ENCODE assay signal across 27 cellular contexts in the genomic region with DNA sequence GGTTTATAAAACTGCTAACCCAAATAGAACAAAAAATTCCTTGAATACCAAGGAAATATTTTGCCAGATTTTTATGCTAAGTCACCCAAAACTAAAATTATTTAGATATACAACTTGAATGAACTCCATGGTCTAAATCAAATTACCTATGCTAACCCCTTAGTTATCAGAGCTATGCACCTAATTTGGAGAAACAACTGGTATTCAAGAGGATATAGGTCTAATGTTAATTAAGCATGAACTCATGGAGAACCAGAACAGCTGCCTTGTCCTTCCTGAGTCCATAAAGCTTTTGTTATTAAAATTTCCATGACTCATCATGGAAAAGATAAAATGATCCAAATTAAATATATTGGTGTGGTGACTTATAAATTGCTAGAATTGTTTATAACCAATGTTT.
"Had no signal": no experiment of that assay in that cellular context is flagged by ENCODE, and none has a peak within 500 bp of the region (broad histone marks: within the 10 kb centered on the region; RNA-seq: fewer than 3 reads in every experiment).

No MANE protein-coding gene starts in this region.

- H3K4me1 Mint-ChIP-seq: activated CD4-positive, alpha-beta T cell treated with anti-CD3 and anti-CD28 coated beads, Interleukin-2, amount 10 ng/mL, durations not matched to agents 7 days and 5 days; activated CD8-positive, alpha-beta memory T cell treated with anti-CD3 and anti-CD28 coated beads, Interleukin-2, amount 10 ng/mL, durations not matched to agents 7 days and 5 days; activated naive CD8-positive, alpha-beta T cell treated with anti-CD3 and anti-CD28 coated beads, Interleukin-2, amount 50 U/mL, for 24 hours; naive thymus-derived CD8-positive, alpha-beta T cell had no signal

- H3K9me3 Mint-ChIP-seq: activated CD4-positive, alpha-beta T cell treated with anti-CD3 and anti-CD28 coated beads, Interleukin-2, amount 10 ng/mL, durations not matched to agents 7 days and 5 days; activated CD8-positive, alpha-beta T cell treated with anti-CD3 and anti-CD28 coated beads for 36 hours; activated naive CD8-positive, alpha-beta T cell treated with anti-CD3 and anti-CD28 coated beads, Interleukin-2, amount 50 U/mL, for 24 hours; activated T-helper 1 cell treated with anti-CD3 and anti-CD28 coated beads, Interleukin-12 subunit alpha, Interleukin-12 subunit beta, Interleukin-2, Interleukin-4 antibody, amounts not matched to agents 30 ng/mL and 10 ng/mL and 1 ng/mL, durations not matched to agents 14 hours and 24 hours and 36 hours; effector memory CD8-positive, alpha-beta T cell; naive thymus-derived CD8-positive, alpha-beta T cell; neural progenitor cell had no signal

- H3K4me3 ChIP-seq: dorsolateral prefrontal cortex, esophagus squamous epithelium, lower lobe of right lung, neural progenitor cell, upper lobe of right lung had no signal

- H3K27me3 Mint-ChIP-seq: activated CD8-positive, alpha-beta T cell treated with anti-CD3 and anti-CD28 coated beads for 36 hours; activated naive CD8-positive, alpha-beta T cell treated with anti-CD3 and anti-CD28 coated beads, Interleukin-2, amount 50 U/mL, for 24 hours; progenitor cell of endocrine pancreas had no signal

- H3K36me3 ChIP-seq: brain microvascular endothelial cell, esophagus squamous epithelium, lower lobe of right lung, neural progenitor cell, upper lobe of right lung, WERI-Rb-1 had no signal

- H3K4me3 Mint-ChIP-seq: activated CD4-positive, alpha-beta T cell treated with anti-CD3 and anti-CD28 coated beads, Interleukin-2, amount 10 ng/mL, durations not matched to agents 7 days and 5 days; activated CD8-positive, alpha-beta memory T cell treated with anti-CD3 and anti-CD28 coated beads, Interleukin-2, amount 10 ng/mL, durations not matched to agents 7 days and 5 days; activated CD8-positive, alpha-beta T cell treated with anti-CD3 and anti-CD28 coated beads for 36 hours; activated naive CD8-positive, alpha-beta T cell treated with anti-CD3 and anti-CD28 coated beads, Interleukin-2, amount 50 U/mL, for 24 hours; activated T-helper 1 cell treated with anti-CD3 and anti-CD28 coated beads, Interleukin-12 subunit alpha, Interleukin-12 subunit beta, Interleukin-2, Interleukin-4 antibody, amounts not matched to agents 30 ng/mL and 10 ng/mL and 1 ng/mL, durations not matched to agents 14 hours and 24 hours and 36 hours; effector memory CD8-positive, alpha-beta T cell; naive thymus-derived CD8-positive, alpha-beta T cell; neural progenitor cell had no signal

- H3K27ac Mint-ChIP-seq: activated CD4-positive, alpha-beta T cell treated with anti-CD3 and anti-CD28 coated beads, Interleukin-2, amount 10 ng/mL, durations not matched to agents 7 days and 5 days; activated CD8-positive, alpha-beta memory T cell treated with anti-CD3 and anti-CD28 coated beads, Interleukin-2, amount 10 ng/mL, durations not matched to agents 7 days and 5 days; activated CD8-positive, alpha-beta T cell treated with anti-CD3 and anti-CD28 coated beads for 36 hours; activated naive CD8-positive, alpha-beta T cell treated with anti-CD3 and anti-CD28 coated beads, Interleukin-2, amount 50 U/mL, for 24 hours; activated T-helper 1 cell treated with anti-CD3 and anti-CD28 coated beads, Interleukin-12 subunit alpha, Interleukin-12 subunit beta, Interleukin-2, Interleukin-4 antibody, amounts not matched to agents 30 ng/mL and 10 ng/mL and 1 ng/mL, durations not matched to agents 14 hours and 24 hours and 36 hours; effector memory CD8-positive, alpha-beta T cell; naive thymus-derived CD8-positive, alpha-beta T cell; neural progenitor cell; progenitor cell of endocrine pancreas had no signal

- DNase-seq: activated CD4-positive, alpha-beta T cell treated with anti-CD3 and anti-CD28 coated beads, Interleukin-2, amount 10 ng/mL, durations not matched to agents 7 days and 5 days; activated CD4-positive, CD25-positive, alpha-beta regulatory T cell treated with anti-CD3 and anti-CD28 coated beads, Interleukin-2, amount 50 U/mL, for 72 hours; activated CD8-positive, alpha-beta memory T cell treated with anti-CD3 and anti-CD28 coated beads, Interleukin-2, amount 10 ng/mL, durations not matched to agents 7 days and 5 days; activated CD8-positive, alpha-beta T cell treated with anti-CD3 and anti-CD28 coated beads for 36 hours; activated gamma-delta T cell; activated naive CD4-positive, alpha-beta T cell treated with anti-CD3 and anti-CD28 coated beads, Interleukin-2, amount 50 U/mL, for 16 hours; activated naive CD8-positive, alpha-beta T cell treated with anti-CD3 and anti-CD28 coated beads, Interleukin-2, amount 50 U/mL, for 24 hours; activated T-cell treated with anti-CD3 and anti-CD28 coated beads for 4 hours; anterior cingulate cortex; brain microvascular endothelial cell; caudate nucleus; dorsolateral prefrontal cortex; effector memory CD8-positive, alpha-beta T cell; esophagus squamous epithelium; foreskin melanocyte; lower lobe of right lung; mesendoderm; naive thymus-derived CD8-positive, alpha-beta T cell; stimulated activated CD4-positive, alpha-beta T cell treated with anti-CD3 and anti-CD28 coated beads, Interleukin-4, amount 100 ng/mL, for 24 hours; stimulated activated naive CD4-positive, alpha-beta T cell treated with Interleukin-2 at 50 U/mL for 16 hours; T-helper 1 cell; upper lobe of right lung; WERI-Rb-1 had no signal

- H3K9me3 ChIP-seq: esophagus squamous epithelium, lower lobe of right lung, upper lobe of right lung had no signal

- H3K36me3 Mint-ChIP-seq: activated CD8-positive, alpha-beta memory T cell treated with anti-CD3 and anti-CD28 coated beads, Interleukin-2, amount 10 ng/mL, durations not matched to agents 7 days and 5 days; naive thymus-derived CD8-positive, alpha-beta T cell; neural progenitor cell had no signal

- H3K9ac ChIP-seq: neural progenitor cell had no signal

- ATAC-seq: activated CD8-positive, alpha-beta memory T cell treated with anti-CD3 and anti-CD28 coated beads, Interleukin-2, amount 10 ng/mL, durations not matched to agents 7 days and 5 days; activated CD8-positive, alpha-beta T cell treated with anti-CD3 and anti-CD28 coated beads for 36 hours; activated naive CD8-positive, alpha-beta T cell treated with anti-CD3 and anti-CD28 coated beads, Interleukin-2, amount 50 U/mL, for 24 hours; effector memory CD8-positive, alpha-beta T cell; left lobe of liver; lower lobe of right lung; naive thymus-derived CD8-positive, alpha-beta T cell; upper lobe of right lung had no signal

- H3K27ac ChIP-seq: brain microvascular endothelial cell, dorsolateral prefrontal cortex, esophagus squamous epithelium, lower lobe of right lung, neural progenitor cell, upper lobe of right lung, WERI-Rb-1 had no signal
